ENCODE assay signal across 20 cellular contexts in the genomic region with DNA sequence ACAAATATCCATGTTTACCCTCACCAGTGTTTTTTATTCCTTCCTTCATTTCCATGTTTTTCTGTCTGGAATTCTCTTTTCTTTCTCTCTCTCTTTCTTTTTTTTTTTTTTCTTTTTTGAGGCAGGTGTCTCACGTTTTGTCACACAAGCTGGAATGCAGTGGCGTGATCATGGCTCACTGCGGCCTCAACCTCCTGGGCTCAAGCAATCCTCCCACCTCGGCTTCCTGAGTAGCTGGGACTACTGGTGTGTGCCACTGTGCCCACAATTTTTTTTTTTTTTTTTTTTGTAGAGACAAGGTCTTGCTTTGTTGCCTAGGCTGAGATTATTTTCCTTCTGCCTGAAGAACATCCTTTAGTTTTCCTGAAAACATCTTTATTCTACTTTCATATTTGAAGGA. TPM values are rescaled to one million over a fixed set of nuclear protein-coding genes. Genes with fewer than 3 reads are reported as not detected.
DNase-seq lines count a peak whose midpoint lies in the region; ATAC-seq and TF ChIP-seq lines count a peak whose summit lies in the region.
"Had no signal": no experiment of that assay in that cellular context is flagged by ENCODE, and none has a peak within 500 bp of the region (broad histone marks: within the 10 kb centered on the region; RNA-seq: fewer than 3 reads in every experiment).

No MANE protein-coding gene starts in this region.

- TF ChIP-seq CTCF in fibroblast of pulmonary artery (IDR thresholded peaks at IDR 0.05; ENCODE audit: low read length, missing control alignments) = no peak

- ATAC-seq in GM19467 (IDR thresholded peaks at IDR 0.05; ENCODE audit: unreplicated experiment) (no peak), GM19035 (IDR thresholded peaks at IDR 0.05; ENCODE audit: unreplicated experiment) (no peak)
- ATAC-seq: activated CD8-positive, alpha-beta memory T cell treated with anti-CD3 and anti-CD28 coated beads, Interleukin-2, amount 10 ng/mL, durations not matched to agents 7 days and 5 days; left cardiac atrium; mucosa of descending colon; sciatic nerve had no signal

- DNase-seq in A172 (ENCODE audit: low spot score) = peak; percentile 76
- peak; percentile 90 for DNase-seq in ELR (ENCODE audit: low read depth)
- peak; percentile 75 for DNase-seq in RPMI7951 (ENCODE audit: low read depth)
- DNase-seq in fibroblast of pulmonary artery (ENCODE audit: low read depth) = peak; percentile 36
- DNase-seq in stimulated activated CD4-positive, alpha-beta T cell treated with anti-CD3 and anti-CD28 coated beads, Interleukin-12 subunit alpha, Interleukin-12 subunit beta, amount 100 ng/mL, for 4 hours = no peak
- DNase-seq in HuH-7 (ENCODE audit: low spot score) = no peak
- DNase-seq: activated CD4-positive, alpha-beta T cell treated with anti-CD3 and anti-CD28 coated beads for 1 hour; activated CD8-positive, alpha-beta memory T cell treated with anti-CD3 and anti-CD28 coated beads, Interleukin-2, amount 10 ng/mL, durations not matched to agents 7 days and 5 days; activated gamma-delta T cell treated with Interleukin-2 at 50 U/mL for 16 hours; left cardiac atrium; mucosa of descending colon; NCI-H1048; Right ventricle myocardium superior; stimulated activated CD4-positive, alpha-beta T cell treated with anti-CD3 and anti-CD28 coated beads, Interleukin-4, amount 100 ng/mL, for 1 hour had no signal

- H3K4me3 ChIP-seq in fibroblast of pulmonary artery (replicated peaks; ENCODE audit: low read depth, low read length) = no peak overlapping the region
- H3K4me3 ChIP-seq: HAP-1, hepatocyte, mucosa of descending colon, thoracic aorta had no signal

RNA-seq across cellular contexts. Expression of gene AMIGO2, which starts 15.0 kb away (rescaled TPM):
- 229 and 279 TPM in 2 replicates for total RNA-seq in A172 (2014; rRNA removed; shearing (Covaris generic))
- 15.7 and 22.9 TPM in 2 replicates for total RNA-seq in RPMI7951 (2014; rRNA removed; shearing (Covaris generic))

RNA-seq across cellular contexts. Expression of gene PCED1B, which starts 15.4 kb away (rescaled TPM):
- 0.34 and 0.52 TPM in 2 replicates for total RNA-seq in A172 (2014; rRNA removed; shearing (Covaris generic))
- total RNA-seq in RPMI7951 (2014; rRNA removed; shearing (Covaris generic)) = 1.6 and 4.2 TPM in 2 replicates

Comparison
In these comparisons a context has a peak if more than half of its experiments do, and no peak if none do; other contexts are left out.
1. DNase-seq: peak in A172 (single experiment), ELR (single experiment), RPMI7951 (single experiment) and fibroblast of pulmonary artery (single experiment); none in stimulated activated CD4-positive, alpha-beta T cell treated with anti-CD3 and anti-CD28 coated beads, Interleukin-12 subunit alpha, Interleukin-12 subunit beta, amount 100 ng/mL, for 4 hours (single experiment) and HuH-7 (single experiment).